ENCODE assay signal across 22 cellular contexts in the genomic region with DNA sequence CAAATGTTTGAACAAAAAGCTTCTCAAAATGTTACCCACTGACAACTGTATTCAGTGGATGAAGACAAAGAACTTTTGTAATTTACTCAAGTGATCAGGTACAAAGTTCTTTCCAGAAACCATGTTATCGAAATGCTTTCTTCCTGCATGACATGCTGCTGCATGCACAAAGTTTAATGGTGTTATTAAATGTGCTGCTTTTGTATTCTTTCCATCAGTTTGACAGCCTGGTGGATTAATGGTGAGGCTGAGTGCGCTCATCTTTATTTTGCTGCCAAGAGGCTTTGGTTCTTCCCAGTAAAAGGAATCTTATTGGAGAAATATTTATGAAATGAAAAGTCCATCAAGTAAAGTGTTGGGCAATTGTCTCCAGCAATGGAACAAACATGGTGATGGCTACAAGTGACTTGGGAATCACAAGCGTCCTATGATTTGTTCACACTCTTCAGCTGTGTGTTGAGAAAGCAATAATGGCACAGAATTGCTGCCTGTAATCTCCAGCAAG.
DNase-seq lines count a peak whose midpoint lies in the region; ATAC-seq and TF ChIP-seq lines count a peak whose summit lies in the region.
"Had no signal": no experiment of that assay in that cellular context is flagged by ENCODE, and none has a peak within 500 bp of the region (broad histone marks: within the 10 kb centered on the region; RNA-seq: fewer than 3 reads in every experiment).

No MANE protein-coding gene starts in this region.

- intact Hi-C loops in left cardiac atrium (cut with DNase I) (no loop called here), left ventricle myocardium inferior (cut with micrococcal nuclease) (no loop called here), esophagus muscularis mucosa (cut with DNase I) (no loop called here)

- WGBS in esophagus muscularis mucosa: 32% methylated on average over 3 of the region's 3 CpGs

- DNase-seq in left cardiac atrium (no peak), left ventricle myocardium inferior (no peak), esophagus muscularis mucosa (ENCODE audit: extremely low spot score) (no peak), DMS53 (lab: John Stamatoyannopoulos, UW) (no peak), AG20443 (ENCODE audit: low spot score) (no peak)
- no peak for DNase-seq in stimulated activated CD4-positive, alpha-beta T cell treated with anti-CD3 and anti-CD28 coated beads, Interleukin-4, amount 100 ng/mL, for 1 hour
- DNase-seq: activated CD4-positive, alpha-beta memory T cell treated with anti-CD3 and anti-CD28 coated beads for 36 hours; activated CD4-positive, alpha-beta T cell treated with anti-CD3 and anti-CD28 coated beads for 1 hour; amniotic stem cell; effector CD8-positive, alpha-beta T cell; KBM-7; left lung; naive B cell; NCI-H1417; NCI-H2029; NCI-H226; NCI-H69; SIG-M5; stimulated activated naive CD4-positive, alpha-beta T cell had no signal

- H3K36me3 ChIP-seq in left ventricle myocardium inferior: no peaks in the 10 kb centered on the region
- no peaks in the 10 kb centered on the region for H3K36me3 ChIP-seq in esophagus muscularis mucosa
- H3K36me3 ChIP-seq in neural cell (ENCODE audit: insufficient read depth, low read length): no peaks in the 10 kb centered on the region
- H3K36me3 ChIP-seq: left lung, suprapubic skin had no signal

- no peak for TF ChIP-seq RAD21 in neural cell (conservative IDR thresholded peaks at IDR 0.05)

- H3K27ac ChIP-seq in left ventricle myocardium inferior (replicated peaks) (no peak overlapping the region), esophagus muscularis mucosa (replicated peaks in 1 of 4) (peak overlapping the region; percentile 41 to 73 (median 64)), neural cell (ENCODE audit: low read length) (peak overlapping the region; percentile 5)
- H3K27ac ChIP-seq: left lung, suprapubic skin had no signal

- no peak overlapping the region for H3K4me2 ChIP-seq in neural cell (ENCODE audit: low read length)

- no peak for TF ChIP-seq POLR2A in esophagus muscularis mucosa (IDR thresholded peaks at IDR 0.05; ENCODE audit: low read depth)

- no peaks in the 10 kb centered on the region for H4K20me1 ChIP-seq in neural cell (ENCODE audit: insufficient read depth)

- H3K27me3 ChIP-seq in left ventricle myocardium inferior (ENCODE audit: low read depth): peaks cover 70% of the 10 kb centered on the region
- H3K27me3 ChIP-seq in esophagus muscularis mucosa: no peaks in the 10 kb centered on the region
- H3K27me3 ChIP-seq in neural cell (ENCODE audit: insufficient read depth, low read depth, low read length): no peaks in the 10 kb centered on the region
- H3K27me3 ChIP-seq: left lung, suprapubic skin had no signal

- no peak for TF ChIP-seq CTCF in left ventricle myocardium inferior (IDR thresholded peaks at IDR 0.05; ENCODE audit: borderline replicate concordance)
- TF ChIP-seq CTCF in esophagus muscularis mucosa (IDR thresholded peaks at IDR 0.05): no peak
- no peak for TF ChIP-seq CTCF in neural cell (IDR thresholded peaks at IDR 0.05; ENCODE audit: poor library complexity, severe bottlenecking)

- H3F3A ChIP-seq in neural cell (ENCODE audit: insufficient read depth, low read length, poor library complexity, severe bottlenecking): no peaks in the 10 kb centered on the region

- no peak overlapping the region for H2AFZ ChIP-seq in neural cell (ENCODE audit: low read depth, low read length)

- no peaks in the 10 kb centered on the region for H3K9me3 ChIP-seq in left ventricle myocardium inferior (replicated peaks)
- H3K9me3 ChIP-seq in esophagus muscularis mucosa: no peaks in the 10 kb centered on the region
- no peaks in the 10 kb centered on the region for H3K9me3 ChIP-seq in neural cell (ENCODE audit: low read length)
- H3K9me3 ChIP-seq: left lung, suprapubic skin had no signal

- TF ChIP-seq EP300 in esophagus muscularis mucosa (IDR thresholded peaks at IDR 0.05) (no peak), neural cell (conservative IDR thresholded peaks at IDR 0.05; ENCODE audit: poor library complexity, severe bottlenecking) (peak; percentile 86)

- H3K4me1 ChIP-seq in left ventricle myocardium inferior (peaks cover 4% of the 10 kb centered on the region), esophagus muscularis mucosa (peaks cover 0 to 32% (median 22%) of the 10 kb centered on the region in 4 donors)

- ATAC-seq in left cardiac atrium (peak; percentile 39 to 71), HG02610 (IDR thresholded peaks at IDR 0.05; ENCODE audit: unreplicated experiment) (no peak)
- ATAC-seq: left lung had no signal

- H3K4me3 ChIP-seq in left ventricle myocardium inferior (no peak overlapping the region), esophagus muscularis mucosa (no peak overlapping the region), neural cell (ENCODE audit: low read length) (no peak overlapping the region)
- H3K4me3 ChIP-seq: left lung, suprapubic skin had no signal

- H3K79me2 ChIP-seq in neural cell (replicated peaks; ENCODE audit: insufficient read depth, low read length): no peaks in the 10 kb centered on the region

- no peak overlapping the region for H3K9ac ChIP-seq in neural cell (ENCODE audit: low read length)

- no peaks in the 10 kb centered on the region for H3K9me2 ChIP-seq in neural cell (ENCODE audit: insufficient read depth, low read length)

TF ChIP-seq in neural cell, 6 proteins besides CTCF, POLR2A, EP300 and RAD21:
- TF ChIP-seq SMC3 (conservative IDR thresholded peaks at IDR 0.05; ENCODE audit: poor library complexity): no peak
- no peak for TF ChIP-seq TAF1 (IDR thresholded peaks at IDR 0.05; ENCODE audit: low read depth)
- TF ChIP-seq, protein P1, sequence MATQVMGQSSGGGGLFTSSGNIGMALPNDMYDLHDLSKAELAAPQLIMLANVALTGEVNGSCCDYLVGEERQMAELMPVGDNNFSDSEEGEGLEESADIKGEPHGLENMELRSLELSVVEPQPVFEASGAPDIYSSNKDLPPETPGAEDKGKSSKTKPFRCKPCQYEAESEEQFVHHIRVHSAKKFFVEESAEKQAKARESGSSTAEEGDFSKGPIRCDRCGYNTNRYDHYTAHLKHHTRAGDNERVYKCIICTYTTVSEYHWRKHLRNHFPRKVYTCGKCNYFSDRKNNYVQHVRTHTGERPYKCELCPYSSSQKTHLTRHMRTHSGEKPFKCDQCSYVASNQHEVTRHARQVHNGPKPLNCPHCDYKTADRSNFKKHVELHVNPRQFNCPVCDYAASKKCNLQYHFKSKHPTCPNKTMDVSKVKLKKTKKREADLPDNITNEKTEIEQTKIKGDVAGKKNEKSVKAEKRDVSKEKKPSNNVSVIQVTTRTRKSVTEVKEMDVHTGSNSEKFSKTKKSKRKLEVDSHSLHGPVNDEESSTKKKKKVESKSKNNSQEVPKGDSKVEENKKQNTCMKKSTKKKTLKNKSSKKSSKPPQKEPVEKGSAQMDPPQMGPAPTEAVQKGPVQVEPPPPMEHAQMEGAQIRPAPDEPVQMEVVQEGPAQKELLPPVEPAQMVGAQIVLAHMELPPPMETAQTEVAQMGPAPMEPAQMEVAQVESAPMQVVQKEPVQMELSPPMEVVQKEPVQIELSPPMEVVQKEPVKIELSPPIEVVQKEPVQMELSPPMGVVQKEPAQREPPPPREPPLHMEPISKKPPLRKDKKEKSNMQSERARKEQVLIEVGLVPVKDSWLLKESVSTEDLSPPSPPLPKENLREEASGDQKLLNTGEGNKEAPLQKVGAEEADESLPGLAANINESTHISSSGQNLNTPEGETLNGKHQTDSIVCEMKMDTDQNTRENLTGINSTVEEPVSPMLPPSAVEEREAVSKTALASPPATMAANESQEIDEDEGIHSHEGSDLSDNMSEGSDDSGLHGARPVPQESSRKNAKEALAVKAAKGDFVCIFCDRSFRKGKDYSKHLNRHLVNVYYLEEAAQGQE (IDR thresholded peaks at IDR 0.05; ENCODE audit: borderline replicate concordance): peak; percentile 94
- TF ChIP-seq EZH2 (IDR thresholded peaks at IDR 0.05; ENCODE audit: borderline replicate concordance, insufficient read depth, low read length, poor library complexity, severe bottlenecking): no peak
- peak; percentile 77 for TF ChIP-seq POLR2AphosphoS5 (IDR thresholded peaks at IDR 0.05)
- TF ChIP-seq MXI1 (conservative IDR thresholded peaks at IDR 0.05; ENCODE audit: poor library complexity, severe bottlenecking): peak; percentile 52
